8 cellular contexts compared by ENCODE assay signal in the genomic region with DNA sequence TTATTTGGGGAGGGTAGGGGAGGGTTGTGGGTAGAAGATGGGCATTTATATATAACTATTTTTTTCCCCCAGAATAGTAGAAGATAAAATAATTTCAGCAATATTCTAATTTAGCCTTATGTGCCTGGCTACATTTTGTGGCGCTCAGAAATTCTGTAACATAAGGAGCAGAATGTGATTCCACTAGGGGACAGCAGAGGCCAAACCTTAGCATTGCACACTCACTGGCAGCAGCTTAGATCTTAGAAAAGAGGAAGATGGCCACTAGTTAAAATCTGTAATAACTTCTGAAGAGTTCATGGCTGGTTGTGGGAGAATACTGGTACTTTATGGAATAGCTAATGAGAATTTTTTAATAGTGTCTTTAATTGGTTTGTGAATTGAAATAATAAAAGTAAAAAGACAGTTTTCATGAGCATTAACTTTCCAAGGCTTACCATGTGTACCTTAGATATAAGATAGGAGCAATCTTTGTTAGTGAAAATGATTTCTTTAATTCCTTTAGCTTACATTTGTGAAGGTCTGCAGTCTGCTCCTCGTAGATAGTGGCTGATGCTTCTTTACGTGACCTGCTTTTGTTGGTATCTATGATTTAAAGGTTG. TPM values are rescaled to one million over a fixed set of nuclear protein-coding genes. Genes with fewer than 3 reads are reported as not detected.
DNase-seq lines count a peak whose midpoint lies in the region; ATAC-seq and TF ChIP-seq lines count a peak whose summit lies in the region.

No MANE protein-coding gene starts in this region.

- no peak overlapping the region for H3K4me3 ChIP-seq in AG04450 (ENCODE audit: low read depth, low read length)
- H3K4me3 ChIP-seq in GM12875 (ENCODE audit: low read depth, low read length): no peak overlapping the region

- no peaks in the 10 kb centered on the region for H3K9me3 Mint-ChIP-seq in stimulated activated effector memory CD8-positive, alpha-beta T cell treated with anti-CD3 and anti-CD28 coated beads, Interleukin-12 subunit alpha, Interleukin-12 subunit beta, amount 100 ng/mL, for 72 hours

- H3K36me3 Mint-ChIP-seq in stimulated activated effector memory CD8-positive, alpha-beta T cell treated with anti-CD3 and anti-CD28 coated beads, Interleukin-12 subunit alpha, Interleukin-12 subunit beta, amount 100 ng/mL, for 72 hours: peaks cover 88% of the 10 kb centered on the region

- H3K27ac Mint-ChIP-seq in stimulated activated effector memory CD8-positive, alpha-beta T cell treated with anti-CD3 and anti-CD28 coated beads, Interleukin-12 subunit alpha, Interleukin-12 subunit beta, amount 100 ng/mL, for 72 hours: no peak overlapping the region

- no peak overlapping the region for H3K27ac ChIP-seq in AG04450 (ENCODE audit: low read depth, low read length)

- no peaks in the 10 kb centered on the region for H3K9me3 ChIP-seq in AG04450 (ENCODE audit: control insufficient read depth, insufficient read depth, low read length)

- no peaks in the 10 kb centered on the region for H3K27me3 ChIP-seq in AG04450 (ENCODE audit: control insufficient read depth, insufficient read depth, low read length)

- DNase-seq in AG04450 (ENCODE audit: low read depth, low spot score) (peak; percentile 58), NAMALWA (ENCODE audit: low spot score) (peak; percentile 80), cerebellum (ENCODE audit: low spot score) (peak; percentile 68), left kidney (ENCODE audit: low read depth, low spot score) (peak; percentile 84)
- peak in 1 of 2 donors; percentile 55 for DNase-seq in stimulated activated effector memory CD8-positive, alpha-beta T cell treated with anti-CD3 and anti-CD28 coated beads, Interleukin-12 subunit alpha, Interleukin-12 subunit beta, amount 100 ng/mL, for 72 hours (ENCODE audit: low spot score in 2 of 2)

- H3K4me1 Mint-ChIP-seq in stimulated activated effector memory CD8-positive, alpha-beta T cell treated with anti-CD3 and anti-CD28 coated beads, Interleukin-12 subunit alpha, Interleukin-12 subunit beta, amount 100 ng/mL, for 72 hours: no peaks in the 10 kb centered on the region

- TF ChIP-seq CTCF in AG04450 (IDR thresholded peaks at IDR 0.05; ENCODE audit: low read depth, low read length) (peak; percentile 99), GM12875 (IDR thresholded peaks at IDR 0.05; ENCODE audit: borderline replicate concordance, insufficient read depth, low read depth, low read length) (peak; percentile 80)

- CTCF ChIA-PET in AG04450 (lab: Charles Lee): interaction anchor here (0.6 to 2.5 kb wide), 84 partner anchors 9 to 1433 kb away, joined by 3 to 34 read pairs (median 3); partner anchors contain the start of gene DDX10

- ATAC-seq in HG02610 (IDR thresholded peaks at IDR 0.05; ENCODE audit: unreplicated experiment): peak; percentile 78
- ATAC-seq in SK-N-SH treated with all-trans-retinoic acid at 6 μM for 48 hours: peak; percentile 98
- ATAC-seq in stimulated activated effector memory CD8-positive, alpha-beta T cell treated with anti-CD3 and anti-CD28 coated beads, Interleukin-12 subunit alpha, Interleukin-12 subunit beta, amount 100 ng/mL, for 72 hours: peak; percentile 82

- POLR2A ChIA-PET in AG04450 (lab: Yijun Ruan, JAX): no interaction called here

- no peak overlapping the region for H3K4me3 Mint-ChIP-seq in stimulated activated effector memory CD8-positive, alpha-beta T cell treated with anti-CD3 and anti-CD28 coated beads, Interleukin-12 subunit alpha, Interleukin-12 subunit beta, amount 100 ng/mL, for 72 hours

TF ChIP-seq in SK-N-SH treated with all-trans-retinoic acid at 6 μM for 48 hours, 23 proteins besides CTCF, POLR2A, EP300 and RAD21:
- TF ChIP-seq TOX (CRISPR knock-in tag; IDR thresholded peaks at IDR 0.05; ENCODE audit: borderline replicate concordance): no peak
- no peak for TF ChIP-seq ZNF70 (CRISPR knock-in tag; IDR thresholded peaks at IDR 0.05)
- TF ChIP-seq, protein P1, sequence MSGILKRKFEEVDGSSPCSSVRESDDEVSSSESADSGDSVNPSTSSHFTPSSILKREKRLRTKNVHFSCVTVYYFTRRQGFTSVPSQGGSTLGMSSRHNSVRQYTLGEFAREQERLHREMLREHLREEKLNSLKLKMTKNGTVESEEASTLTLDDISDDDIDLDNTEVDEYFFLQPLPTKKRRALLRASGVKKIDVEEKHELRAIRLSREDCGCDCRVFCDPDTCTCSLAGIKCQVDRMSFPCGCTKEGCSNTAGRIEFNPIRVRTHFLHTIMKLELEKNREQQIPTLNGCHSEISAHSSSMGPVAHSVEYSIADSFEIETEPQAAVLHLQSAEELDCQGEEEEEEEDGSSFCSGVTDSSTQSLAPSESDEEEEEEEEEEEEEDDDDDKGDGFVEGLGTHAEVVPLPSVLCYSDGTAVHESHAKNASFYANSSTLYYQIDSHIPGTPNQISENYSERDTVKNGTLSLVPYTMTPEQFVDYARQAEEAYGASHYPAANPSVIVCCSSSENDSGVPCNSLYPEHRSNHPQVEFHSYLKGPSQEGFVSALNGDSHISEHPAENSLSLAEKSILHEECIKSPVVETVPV (CRISPR knock-in tag; IDR thresholded peaks at IDR 0.05): no peak
- TF ChIP-seq ZFP30 (CRISPR knock-in tag; IDR thresholded peaks at IDR 0.05): no peak
- TF ChIP-seq TCF4 (CRISPR knock-in tag; IDR thresholded peaks at IDR 0.05; ENCODE audit: borderline replicate concordance): no peak
- no peak for TF ChIP-seq OSR1 (CRISPR knock-in tag; IDR thresholded peaks at IDR 0.05)
- no peak for TF ChIP-seq ZFP3 (CRISPR knock-in tag; IDR thresholded peaks at IDR 0.05)
- TF ChIP-seq ARNTL (CRISPR knock-in tag; IDR thresholded peaks at IDR 0.05; ENCODE audit: borderline replicate concordance, low read depth): no peak
- no peak for TF ChIP-seq ZC3H10 (CRISPR knock-in tag; IDR thresholded peaks at IDR 0.05)
- TF ChIP-seq ZNF565 (CRISPR knock-in tag; conservative IDR thresholded peaks at IDR 0.05; ENCODE audit: low read depth): no peak
- no peak for TF ChIP-seq RARB (CRISPR knock-in tag; IDR thresholded peaks at IDR 0.05)

RNA-seq across cellular contexts. Expression of gene DDX10, which starts 33.1 kb away (rescaled TPM):
- polyA plus RNA-seq in AG04450 (2011; rRNA removed): 20.3 and 27.1 TPM in 2 replicates
- polyA minus RNA-seq in AG04450 (2011; rRNA and poly(A)+ RNA removed): 20.8 and 27.5 TPM in 2 replicates
- total RNA-seq in cerebellum: 26.2 TPM
